ENCODE assay signal across 19 cellular contexts in genomic region chr12:2648406-2648805, GRCh38.
A peak's percentile ranks its signal among the peaks of the same experiment; 100 is the strongest.
DNase-seq lines count a peak whose midpoint lies in the region; ATAC-seq and TF ChIP-seq lines count a peak whose summit lies in the region.
"Had no signal": no experiment of that assay in that cellular context is flagged by ENCODE, and none has a peak within 500 bp of the region (broad histone marks: within the 10 kb centered on the region; RNA-seq: fewer than 3 reads in every experiment).

No MANE protein-coding gene starts in this region.

- H3K9me3 Mint-ChIP-seq in neural crest cell, result no peaks in the 10 kb centered on the region
- H3K9me3 Mint-ChIP-seq: CD14-positive monocyte; CD4-positive, alpha-beta memory T cell; H9 had no signal

- peaks cover 4% of the 10 kb centered on the region for H3K27me3 Mint-ChIP-seq in neural crest cell (ENCODE audit: low read depth)

- TF ChIP-seq CTCF in RWPE2 (IDR thresholded peaks at IDR 0.05; ENCODE audit: poor library complexity, severe bottlenecking), result no peak
- TF ChIP-seq CTCF in coronary artery (IDR thresholded peaks at IDR 0.05), result no peak
- no peak for TF ChIP-seq CTCF in neural crest cell (conservative IDR thresholded peaks at IDR 0.05)
- TF ChIP-seq CTCF in spleen (IDR thresholded peaks at IDR 0.05 in 8 of 11, conservative IDR thresholded peaks at IDR 0.05 in 3 of 11), result no peak

- no peaks in the 10 kb centered on the region for H3K36me3 ChIP-seq in RWPE2 (ENCODE audit: low read depth)
- H3K36me3 ChIP-seq in spleen, result peaks cover 0 to 12% (median 0%) of the 10 kb centered on the region in 6 donors
- H3K36me3 ChIP-seq: BLaER1 had no signal

- peak; percentile 32 for DNase-seq in RWPE2 (ENCODE audit: low spot score)
- DNase-seq in coronary artery (ENCODE audit: low spot score), result peak; percentile 56
- no peak for DNase-seq in neural crest cell (ENCODE audit: low read depth, low spot score)
- DNase-seq in spleen, result peak; percentile 57
- no peak for DNase-seq in hepatic stellate cell (ENCODE audit: low spot score)
- no peak for DNase-seq in COLO668 (lab: John Stamatoyannopoulos, UW; ENCODE audit: unreplicated experiment)
- DNase-seq: 8988T; Calu3; CD4-positive, alpha-beta memory T cell; DMS 273 treated with DMSO at 0.1 percent for 48 hours; DMS53; DND-41; EL; H9 had no signal

- peak overlapping the region; percentile 45 for H3K27ac Mint-ChIP-seq in neural crest cell (ENCODE audit: unreplicated experiment)
- H3K27ac Mint-ChIP-seq: CD14-positive monocyte; CD4-positive, alpha-beta memory T cell; H9 had no signal

- H3K9me3 ChIP-seq in RWPE2 (ENCODE audit: severe bottlenecking), result no peaks in the 10 kb centered on the region
- no peaks in the 10 kb centered on the region for H3K9me3 ChIP-seq in spleen
- H3K9me3 ChIP-seq: BLaER1 had no signal

- no peak overlapping the region for H3K4me3 Mint-ChIP-seq in neural crest cell
- H3K4me3 Mint-ChIP-seq: CD14-positive monocyte; CD4-positive, alpha-beta memory T cell; H9 had no signal

- ATAC-seq in RWPE2 (ENCODE audit: low read depth) (no peak), HG02973 (IDR thresholded peaks at IDR 0.05; ENCODE audit: unreplicated experiment) (no peak), GM21717 (IDR thresholded peaks at IDR 0.05; ENCODE audit: unreplicated experiment) (no peak)
- ATAC-seq: GM12878 had no signal

- no peaks in the 10 kb centered on the region for H3K36me3 Mint-ChIP-seq in neural crest cell (ENCODE audit: low read depth)
- H3K36me3 Mint-ChIP-seq: CD4-positive, alpha-beta memory T cell had no signal

- H3K27ac ChIP-seq in RWPE2 (ENCODE audit: poor library complexity, severe bottlenecking) (no peak overlapping the region), coronary artery (no peak overlapping the region), spleen (no peak overlapping the region)
- H3K27ac ChIP-seq: BLaER1 had no signal

- intact Hi-C loops in spleen (cut with DNase I; ENCODE audit: low total_unique reads), result no loop called here

- no peak overlapping the region for H3K4me3 ChIP-seq in RWPE2 (ENCODE audit: severe bottlenecking)
- no peak overlapping the region for H3K4me3 ChIP-seq in coronary artery
- no peak overlapping the region for H3K4me3 ChIP-seq in spleen
- H3K4me3 ChIP-seq: BLaER1, GM12878 had no signal

- no peak for TF ChIP-seq POLR2A in spleen (IDR thresholded peaks at IDR 0.05)

- H3K4me1 ChIP-seq in RWPE2 (ENCODE audit: insufficient read depth, poor library complexity, severe bottlenecking) (no peaks in the 10 kb centered on the region), spleen (peaks cover 0 to 6% (median 0%) of the 10 kb centered on the region in 6 donors)

- 82 to 92% (median 87%) methylated on average over 8 of the region's 8 CpGs for WGBS in spleen, 5 donors

- no peaks in the 10 kb centered on the region for H3K4me1 Mint-ChIP-seq in neural crest cell

- H3K27me3 ChIP-seq in RWPE2 (ENCODE audit: insufficient read depth, poor library complexity, severe bottlenecking) (peaks cover 90% of the 10 kb centered on the region), spleen (replicated peaks in 1 of 7) (peaks cover 0 to 38% (median 0%) of the 10 kb centered on the region in 7 donors)
- H3K27me3 ChIP-seq: BLaER1 had no signal

Comparison
In these comparisons a context has a peak if more than half of its experiments do, and no peak if none do; other contexts are left out.
1. DNase-seq: peak in RWPE2 (single experiment), coronary artery (single experiment) and spleen (single experiment); none in neural crest cell (single experiment), hepatic stellate cell (single experiment) and COLO668 (single experiment).